Comparison of ENCODE assay signal across 26 cellular contexts in genomic region chr17:79224903-79225302, GRCh38.
DNase-seq lines count a peak whose midpoint lies in the region; ATAC-seq, FAIRE-seq and TF ChIP-seq lines count a peak whose summit lies in the region.
"Had no signal": no experiment of that assay in that cellular context is flagged by ENCODE, and none has a peak within 500 bp of the region (broad histone marks: within the 10 kb centered on the region; RNA-seq: fewer than 3 reads in every experiment).

No MANE protein-coding gene starts in this region.

- in situ Hi-C loops in HepG2 (cut with HindIII; ENCODE audit: extremely low pct_ligation_motif_present, low pct_unique_long_range_greater_than_20kb), result no loop called here

- peak overlapping the region in 1 of 2 donors; percentile 24 for H3K27ac ChIP-seq in liver (ENCODE audit: low read depth in 1 of 2, low read length in 2 of 2)
- H3K27ac ChIP-seq in HepG2 (ENCODE audit: extremely low read length, insufficient read depth, low read length), result no peak overlapping the region
- H3K27ac ChIP-seq in WERI-Rb-1, result peak overlapping the region; percentile 62; the same call in 1 of the 2 replicates
- H3K27ac ChIP-seq: 22Rv1; BLaER1 treated with 17β-estradiol and CSF1 and Interleukin-3, amounts not matched to agents 10 nM and 100 nM; GM23248 had no signal

- peaks cover 8% of the 10 kb centered on the region; the same call in 1 of the 2 replicates for H4K20me1 ChIP-seq in HepG2 (ENCODE audit: insufficient read depth, low read length)

- TF ChIP-seq RAD21 in liver (IDR thresholded peaks at IDR 0.05), result no peak
- no peak for TF ChIP-seq RAD21 in HepG2 (CRISPR knock-in tag; IDR thresholded peaks at IDR 0.05)

- no peak for FAIRE-seq in HepG2 (lab: Jason Lieb, UNC)
- FAIRE-seq: A204.1, GM12891, GM18507, H1 had no signal

- no peak for TF ChIP-seq POLR2A in HepG2 (IDR thresholded peaks at IDR 0.05; ENCODE audit: insufficient read depth in 1 of 2, low read depth in 2 of 2, low read length in 2 of 2)

- H3K9me3 ChIP-seq in liver (ENCODE audit: control insufficient read depth in 4 of 4, low read length in 3 of 4), result no peaks in the 10 kb centered on the region
- no peaks in the 10 kb centered on the region for H3K9me3 ChIP-seq in HepG2 (ENCODE audit: low read length)
- no peaks in the 10 kb centered on the region for H3K9me3 ChIP-seq in WERI-Rb-1 (ENCODE audit: severe bottlenecking)
- H3K9me3 ChIP-seq: BE2C; BLaER1 treated with 17β-estradiol and CSF1 and Interleukin-3, amounts not matched to agents 10 nM and 100 nM had no signal

- H3K4me3 ChIP-seq in liver (ENCODE audit: low read depth in 1 of 3, low read length in 3 of 3) (no peak overlapping the region), HepG2 (replicated peaks in 1 of 3; ENCODE audit: insufficient read depth in 1 of 3, low read depth in 2 of 3, low read length in 3 of 3) (no peak overlapping the region), WERI-Rb-1 (ENCODE audit: low read depth, low read length) (no peak overlapping the region)
- H3K4me3 ChIP-seq: BLaER1 treated with 17β-estradiol and CSF1 and Interleukin-3, amounts not matched to agents 10 nM and 100 nM; GM23248 had no signal

- peaks cover 0 to 6% (median 3%) of the 10 kb centered on the region in 4 donors for H3K4me1 ChIP-seq in liver (ENCODE audit: control insufficient read depth in 4 of 4, insufficient read depth in 4 of 4, low read length in 3 of 4)
- no peaks in the 10 kb centered on the region for H3K4me1 ChIP-seq in HepG2 (ENCODE audit: insufficient read depth, low read length)
- H3K4me1 ChIP-seq: BE2C had no signal

- intact Hi-C loops in HepG2 (cut with micrococcal nuclease; ENCODE audit: unreplicated experiment) (no loop called here), posterior vena cava (cut with DNase I) (loop anchor here in 1 of 2 donors (5.0 kb wide), 1 partner anchor 1327 kb away; no protein-coding TSS in a partner anchor)

- CTCF ChIA-PET in HepG2 (lab: Yijun Ruan, JAX; ENCODE audit: low intra/inter-chr PET ratio, low total read pairs), result no interaction called here

- H3K36me3 ChIP-seq in liver (ENCODE audit: control insufficient read depth in 4 of 4, insufficient read depth in 3 of 4, low read depth in 1 of 4, low read length in 3 of 4), result no peaks in the 10 kb centered on the region
- no peaks in the 10 kb centered on the region for H3K36me3 ChIP-seq in HepG2 (replicated peaks in 1 of 2; ENCODE audit: control insufficient read depth in 1 of 2, insufficient read depth in 2 of 2, low read length in 2 of 2)
- no peaks in the 10 kb centered on the region for H3K36me3 ChIP-seq in WERI-Rb-1
- H3K36me3 ChIP-seq: BE2C; BLaER1 treated with 17β-estradiol and CSF1 and Interleukin-3, amounts not matched to agents 10 nM and 100 nM had no signal

- TF ChIP-seq EP300 in HepG2 (IDR thresholded peaks at IDR 0.05; ENCODE audit: low read depth in 2 of 2, low read length in 2 of 2), result no peak
- no peak for TF ChIP-seq EP300 in HepG2 (CRISPR knock-in tag; IDR thresholded peaks at IDR 0.05; ENCODE audit: borderline replicate concordance)

- H3K79me2 ChIP-seq in HepG2 (ENCODE audit: insufficient read depth, low read length), result no peaks in the 10 kb centered on the region

- peaks cover 0 to 4% (median 2%) of the 10 kb centered on the region in 4 donors for H3K27me3 ChIP-seq in liver (ENCODE audit: control insufficient read depth in 4 of 4, insufficient read depth in 4 of 4, low read length in 3 of 4)
- peaks cover 24 to 79% of the 10 kb centered on the region in 2 experiments for H3K27me3 ChIP-seq in HepG2 (ENCODE audit: control insufficient read depth in 1 of 2, insufficient read depth in 2 of 2, low read length in 2 of 2)
- H3K27me3 ChIP-seq in WERI-Rb-1 (ENCODE audit: insufficient read depth, low read depth, severe bottlenecking), result no peaks in the 10 kb centered on the region

- ATAC-seq in HepG2 (no peak), left lobe of liver (peak; percentile 60), GM19328 (IDR thresholded peaks at IDR 0.05; ENCODE audit: unreplicated experiment) (no peak), HG02840 (IDR thresholded peaks at IDR 0.05; ENCODE audit: low FRiP score, unreplicated experiment) (no peak)

- BruUV-seq in HepG2 (replicated peaks; lab: Mats Ljungman, UMichigan), result no TSS peak

- 45% methylated on average over 5 of the region's 5 CpGs for whole genome bisulfite sequencing in liver
- 30% methylated on average over 5 of the region's 5 CpGs for WGBS in HepG2 (ENCODE audit: low lambda C conversion rate)

- H3K4me2 ChIP-seq in HepG2 (ENCODE audit: low read depth, low read length), result no peak overlapping the region
- H3K4me2 ChIP-seq: BLaER1 treated with 17β-estradiol and CSF1 and Interleukin-3, amounts not matched to agents 10 nM and 100 nM had no signal

- H2AFZ ChIP-seq in HepG2 (ENCODE audit: low read length), result no peak overlapping the region
- H2AFZ ChIP-seq: GM23248 had no signal

- no peak for DNase-seq in HepG2 (ENCODE audit: low spot score)
- DNase-seq in WERI-Rb-1, result no peak
- no peak for DNase-seq in left lobe of liver (ENCODE audit: low spot score)
- no peak for DNase-seq in posterior vena cava (ENCODE audit: low spot score)
- DNase-seq in NCI-H524 treated with DMSO at 0.1 percent for 48 hours (lab: John Stamatoyannopoulos, UW), result no peak
- DNase-seq: ACHN; AML-193; BE2C; Calu3; CD4-positive, alpha-beta T cell; CD8-positive, alpha-beta memory T cell; DMS53; DMS79 treated with DMSO at 0.1 percent for 48 hours; GF-D8; GM23248; H7; HCEC 1CT had no signal

- H3K9ac ChIP-seq in liver (ENCODE audit: low read depth in 1 of 2, low read length in 2 of 2), result no peak overlapping the region
- H3K9ac ChIP-seq in HepG2 (ENCODE audit: insufficient read depth, low read depth, low read length), result no peak overlapping the region
- H3K9ac ChIP-seq: BLaER1 treated with 17β-estradiol and CSF1 and Interleukin-3, amounts not matched to agents 10 nM and 100 nM; GM23248 had no signal

- POLR2A ChIA-PET in HepG2 (lab: Yijun Ruan, JAX), result no interaction called here

- TF ChIP-seq CTCF in liver (IDR thresholded peaks at IDR 0.05; ENCODE audit: low read depth, low read length, missing input control), result no peak
- no peak for TF ChIP-seq CTCF in HepG2 (CRISPR knock-in tag; IDR thresholded peaks at IDR 0.05)
- TF ChIP-seq CTCF in WERI-Rb-1 (IDR thresholded peaks at IDR 0.05; ENCODE audit: low read depth, low read length), result no peak

TF ChIP-seq in liver, 16 proteins besides CTCF, POLR2A, EP300 and RAD21:
- TF ChIP-seq TAF1 (conservative IDR thresholded peaks at IDR 0.05) (no peak), JUND (IDR thresholded peaks at IDR 0.05) (peak in 1 of 2 donors; percentile 9), YY1 (IDR thresholded peaks at IDR 0.05) (peak; percentile 17), RXRA (IDR thresholded peaks at IDR 0.05) (peak; percentile 10 to 50)
TF ChIP-seq in liver: peak in this region for 3.

TF ChIP-seq in HepG2, 621 proteins besides CTCF, POLR2A, EP300 and RAD21 (continues in another document):
- TF ChIP-seq SOX6 (IDR thresholded peaks at IDR 0.05) (no peak), SOX6 (CRISPR knock-in tag; IDR thresholded peaks at IDR 0.05) (no peak), CERS6 (CRISPR knock-in tag; IDR thresholded peaks at IDR 0.05) (no peak), ZNF225 (CRISPR knock-in tag; IDR thresholded peaks at IDR 0.05) (no peak), PRDM4 (CRISPR knock-in tag; IDR thresholded peaks at IDR 0.05; ENCODE audit: borderline replicate concordance) (no peak), MAX (IDR thresholded peaks at IDR 0.05) (no peak), BCL3 (CRISPR knock-in tag; IDR thresholded peaks at IDR 0.05) (no peak), CREBL2 (CRISPR knock-in tag; IDR thresholded peaks at IDR 0.05; ENCODE audit: borderline replicate concordance) (no peak), PRMT3 (CRISPR knock-in tag; IDR thresholded peaks at IDR 0.05; ENCODE audit: borderline replicate concordance, low read depth) (no peak), STAT5B (CRISPR knock-in tag; IDR thresholded peaks at IDR 0.05) (no peak)
